In the genomic region with DNA sequence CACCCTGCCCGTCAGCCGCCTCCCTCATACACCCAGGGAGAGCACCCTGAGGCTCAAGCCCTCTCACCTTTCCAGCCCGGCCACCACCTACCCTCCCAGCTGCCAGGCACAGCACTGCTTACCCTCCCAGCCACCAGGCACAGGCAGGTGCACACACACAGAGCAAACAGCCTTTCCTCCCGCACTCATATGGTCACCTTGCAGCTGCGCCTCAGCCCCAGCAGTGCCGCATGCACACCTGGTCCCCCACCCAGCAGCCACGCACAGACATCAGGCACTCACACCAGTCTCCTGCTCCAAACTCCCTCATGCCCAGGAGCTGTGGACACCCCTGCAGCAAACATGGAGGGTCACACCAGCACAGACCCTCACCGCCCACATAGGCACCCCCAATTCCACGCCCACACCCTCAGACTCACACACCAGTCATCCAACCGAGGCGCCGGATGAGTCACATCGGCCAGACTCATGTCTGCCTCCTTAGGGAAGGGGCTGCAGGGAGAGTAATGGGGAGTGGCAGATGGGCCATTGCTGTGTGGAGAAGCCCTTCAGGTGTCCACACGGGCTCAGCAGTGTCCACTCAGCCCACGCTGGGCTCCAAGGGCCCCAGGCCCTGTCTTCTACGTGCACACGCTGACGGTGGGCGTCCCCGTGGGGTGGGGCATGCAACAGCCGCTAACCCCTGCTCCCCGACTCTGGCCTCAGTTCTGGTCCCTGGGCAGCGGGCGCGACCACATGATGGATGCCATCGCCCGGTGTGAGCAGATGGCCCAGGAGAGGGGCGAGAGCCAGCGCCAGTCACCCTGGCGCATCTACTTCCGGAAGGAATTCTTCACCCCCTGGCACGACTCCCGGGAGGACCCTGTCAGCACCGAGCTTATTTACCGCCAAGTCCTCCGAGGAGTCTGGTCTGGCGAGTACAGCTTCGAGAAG, we compare ENCODE assay signal across 15 cellular contexts. TPM values are rescaled to one million over a fixed set of nuclear protein-coding genes. Genes with fewer than 3 reads are reported as not detected.
DNase-seq lines count a peak whose midpoint lies in the region; ATAC-seq, FAIRE-seq and TF ChIP-seq lines count a peak whose summit lies in the region.
"Had no signal": no experiment of that assay in that cellular context is flagged by ENCODE, and none has a peak within 500 bp of the region (broad histone marks: within the 10 kb centered on the region; RNA-seq: fewer than 3 reads in every experiment).

No MANE protein-coding gene starts in this region.

- no peak for TF ChIP-seq RAD21 in HepG2 (CRISPR knock-in tag; IDR thresholded peaks at IDR 0.05)

- H3K36me3 ChIP-seq in right lobe of liver (no peaks in the 10 kb centered on the region), HepG2 (replicated peaks in 1 of 2; ENCODE audit: control insufficient read depth in 1 of 2, insufficient read depth in 2 of 2, low read length in 2 of 2) (no peaks in the 10 kb centered on the region)

- H4K20me1 ChIP-seq in HepG2 (ENCODE audit: insufficient read depth, low read length) = no peaks in the 10 kb centered on the region

- H3K9me3 ChIP-seq in right lobe of liver (no peaks in the 10 kb centered on the region), HepG2 (ENCODE audit: low read length) (no peaks in the 10 kb centered on the region)

- FAIRE-seq in HepG2 (lab: Jason Lieb, UNC) = no peak

- BruUV-seq in HepG2 (replicated peaks; lab: Mats Ljungman, UMichigan) = no TSS peak

- no peaks in the 10 kb centered on the region for H3K27me3 ChIP-seq in right lobe of liver
- H3K27me3 ChIP-seq in HepG2 (ENCODE audit: control insufficient read depth in 1 of 2, insufficient read depth in 2 of 2, low read length in 2 of 2) = peaks cover 31 to 87% of the 10 kb centered on the region in 2 experiments

- peaks cover 3% of the 10 kb centered on the region for H3K36me3 Mint-ChIP-seq in glutamatergic neuron (ENCODE audit: unreplicated experiment)
- H3K36me3 Mint-ChIP-seq: immature natural killer cell had no signal

- H3K9ac ChIP-seq in HepG2 (ENCODE audit: insufficient read depth, low read depth, low read length) = no peak overlapping the region

- H2AFZ ChIP-seq in HepG2 (ENCODE audit: low read length) = no peak overlapping the region

- H3K9me3 Mint-ChIP-seq in glutamatergic neuron (ENCODE audit: unreplicated experiment) = peaks cover 3% of the 10 kb centered on the region
- H3K9me3 Mint-ChIP-seq: activated T-helper 2 cell treated with anti-CD3 and anti-CD28 coated beads, Interferon-gamma antibody, Interleukin-2, Interleukin-4, amounts not matched to agents 10 μg/mL and 5 μg/mL and 100 μg/mL, durations not matched to agents 14 hours and 24 hours and 36 hours; CD4-positive, alpha-beta T cell; effector memory CD8-positive, alpha-beta T cell; immature natural killer cell had no signal

- CTCF ChIA-PET in HepG2 (lab: Yijun Ruan, JAX; ENCODE audit: low intra/inter-chr PET ratio, low total read pairs) = no interaction called here
- CTCF ChIA-PET in RWPE1 (lab: Yijun Ruan, JAX) = interaction anchor here (0.6 kb wide), 1 partner anchor 150 kb away, joined by 3 read pairs; no protein-coding TSS in a partner anchor

- H3K4me1 ChIP-seq in right lobe of liver (no peaks in the 10 kb centered on the region), HepG2 (ENCODE audit: insufficient read depth, low read length) (no peaks in the 10 kb centered on the region)

- intact Hi-C loops in right lobe of liver (cut with DNase I) (no loop called here), HepG2 (cut with micrococcal nuclease; ENCODE audit: unreplicated experiment) (no loop called here)

- ATAC-seq in right lobe of liver (no peak), HepG2 (no peak), GM21529 (IDR thresholded peaks at IDR 0.05; ENCODE audit: unreplicated experiment) (no peak)
- ATAC-seq: effector memory CD8-positive, alpha-beta T cell had no signal

- H3K27ac Mint-ChIP-seq in glutamatergic neuron (ENCODE audit: unreplicated experiment) = no peak overlapping the region
- H3K27ac Mint-ChIP-seq: activated T-helper 2 cell treated with anti-CD3 and anti-CD28 coated beads, Interferon-gamma antibody, Interleukin-2, Interleukin-4, amounts not matched to agents 10 μg/mL and 5 μg/mL and 100 μg/mL, durations not matched to agents 14 hours and 24 hours and 36 hours; CD4-positive, alpha-beta T cell; effector memory CD8-positive, alpha-beta T cell had no signal

- no peak overlapping the region for H3K4me3 Mint-ChIP-seq in glutamatergic neuron (ENCODE audit: unreplicated experiment)
- H3K4me3 Mint-ChIP-seq: CD4-positive, alpha-beta T cell; effector memory CD8-positive, alpha-beta T cell; immature natural killer cell had no signal

- H3K4me3 ChIP-seq in right lobe of liver (no peak overlapping the region), HepG2 (replicated peaks in 1 of 3; ENCODE audit: insufficient read depth in 1 of 3, low read depth in 2 of 3, low read length in 3 of 3) (no peak overlapping the region)

- peak in 2 of 3 donors; percentile 43 to 55 for DNase-seq in right lobe of liver
- no peak for DNase-seq in HepG2 (ENCODE audit: low spot score)
- peak; percentile 68 for DNase-seq in RWPE1 (ENCODE audit: low spot score)
- DNase-seq in glutamatergic neuron = peak; percentile 11
- no peak for DNase-seq in SK-N-DZ (ENCODE audit: low spot score)
- DNase-seq in Kasumi-1 (lab: John Stamatoyannopoulos, UW) = no peak
- no peak for DNase-seq in DMS153 (lab: John Stamatoyannopoulos, UW)
- DNase-seq: effector memory CD8-positive, alpha-beta T cell; immature natural killer cell; nucleus accumbens; T-helper 2 cell had no signal

- no CpG with 5 or more reads among the region's 38 CpGs for WGBS in right lobe of liver (ENCODE audit: insufficient coverage, low coverage, low lambda C conversion rate, missing lambda C conversion rate)
- 46% methylated on average over 37 of the region's 38 CpGs for WGBS in HepG2 (ENCODE audit: low lambda C conversion rate)

- peaks cover 10% of the 10 kb centered on the region for H3K4me1 Mint-ChIP-seq in glutamatergic neuron (ENCODE audit: low read depth, unreplicated experiment)
- H3K4me1 Mint-ChIP-seq: immature natural killer cell had no signal

- in situ Hi-C loops in HepG2 (cut with HindIII; ENCODE audit: extremely low pct_ligation_motif_present, low pct_unique_long_range_greater_than_20kb) = no loop called here

- H3K4me2 ChIP-seq in HepG2 (ENCODE audit: low read depth, low read length) = no peak overlapping the region

- no peak for TF ChIP-seq CTCF in right lobe of liver (IDR thresholded peaks at IDR 0.05)
- TF ChIP-seq CTCF in HepG2 (CRISPR knock-in tag; IDR thresholded peaks at IDR 0.05) = no peak
- TF ChIP-seq CTCF in RWPE1 (conservative IDR thresholded peaks at IDR 0.05; ENCODE audit: low read depth) = no peak
- TF ChIP-seq CTCF in glutamatergic neuron (IDR thresholded peaks at IDR 0.05; ENCODE audit: partially characterized antibody, unreplicated experiment) = no peak

- H3K27ac ChIP-seq in right lobe of liver = no peak overlapping the region
- H3K27ac ChIP-seq in HepG2 (ENCODE audit: extremely low read length, insufficient read depth, low read length) = no peak overlapping the region
- no peak overlapping the region for H3K27ac ChIP-seq in RWPE1

- POLR2A ChIA-PET in HepG2 (lab: Yijun Ruan, JAX) (no interaction called here), RWPE1 (lab: Yijun Ruan, JAX; ENCODE audit: low non-redundant PET) (no interaction called here)

- no peak for TF ChIP-seq POLR2A in right lobe of liver (IDR thresholded peaks at IDR 0.05)
- no peak for TF ChIP-seq POLR2A in HepG2 (IDR thresholded peaks at IDR 0.05; ENCODE audit: insufficient read depth in 1 of 2, low read depth in 2 of 2, low read length in 2 of 2)

- peaks cover 5% of the 10 kb centered on the region for H3K27me3 Mint-ChIP-seq in glutamatergic neuron (ENCODE audit: unreplicated experiment)
- H3K27me3 Mint-ChIP-seq: CD4-positive, alpha-beta T cell had no signal

- no peak for TF ChIP-seq EP300 in HepG2 (IDR thresholded peaks at IDR 0.05; ENCODE audit: low read depth in 2 of 2, low read length in 2 of 2)
- no peak for TF ChIP-seq EP300 in HepG2 (CRISPR knock-in tag; IDR thresholded peaks at IDR 0.05; ENCODE audit: borderline replicate concordance)

- H3K79me2 ChIP-seq in HepG2 (ENCODE audit: insufficient read depth, low read length) = no peaks in the 10 kb centered on the region

RNA-seq across cellular contexts. Expression of gene GPR17, which starts 22.3 kb away (rescaled TPM):
- not detected for total RNA-seq in right lobe of liver
- not detected in 2 replicates for total RNA-seq in HepG2 (2016; rRNA removed; fragmentation: Illumina TruSeq; extraction: Trizol)
- total RNA-seq in HepG2 (2016; cell fraction: cytosol; rRNA removed; fragmentation: Illumina TruSeq; extraction: Trizol; ENCODE audit: low read depth) = not detected in 2 replicates
- not detected in 2 replicates for total RNA-seq in HepG2 (2016; cell fraction: insoluble cytoplasmic fraction; rRNA removed; fragmentation: Illumina TruSeq; extraction: Trizol)
- not detected in 2 replicates for total RNA-seq in HepG2 (2016; cell fraction: membrane; rRNA removed; fragmentation: Illumina TruSeq; extraction: Trizol)
- total RNA-seq in HepG2 (2016; cell fraction: nucleus; rRNA removed; fragmentation: Illumina TruSeq; extraction: Trizol) = not detected in 2 replicates
- not detected in 2 replicates for polyA plus RNA-seq in HepG2 (2011; rRNA removed)
- polyA plus RNA-seq in HepG2 (2011; cell fraction: cytosol; rRNA removed) = not detected in 2 replicates
- polyA plus RNA-seq in HepG2 (2011; cell fraction: nucleus; rRNA removed) = not detected in 2 replicates
- not detected in 2 replicates for polyA plus RNA-seq in HepG2 (2012)
- not detected in 2 replicates for polyA plus RNA-seq in HepG2 (2016; cell fraction: cytosol; fragmentation: Illumina TruSeq; extraction: Trizol; ENCODE audit: low read depth)
- not detected in 2 replicates for polyA plus RNA-seq in HepG2 (2016; cell fraction: insoluble cytoplasmic fraction; fragmentation: Illumina TruSeq; extraction: Trizol; ENCODE audit: low read depth)
- polyA plus RNA-seq in HepG2 (2016; cell fraction: membrane; fragmentation: Illumina TruSeq; extraction: Trizol; ENCODE audit: low read depth) = not detected in 2 replicates
- polyA plus RNA-seq in HepG2 (2016; cell fraction: nucleus; fragmentation: Illumina TruSeq; extraction: Trizol; ENCODE audit: insufficient read depth, low read depth) = not detected in 2 replicates
- 0.08 TPM in 1 of 2 replicates, not detected in the other for polyA minus RNA-seq in HepG2 (2011; rRNA and poly(A)+ RNA removed; ENCODE audit: low replicate concordance)
- not detected in 2 replicates for polyA minus RNA-seq in HepG2 (2011; cell fraction: cytosol; rRNA and poly(A)+ RNA removed)
- not detected in 2 replicates for polyA minus RNA-seq in HepG2 (2011; cell fraction: nucleus; rRNA and poly(A)+ RNA removed)
- not detected for total RNA-seq in glutamatergic neuron (ENCODE audit: unreplicated experiment)
- not detected in 2 replicates for polyA plus RNA-seq in SK-N-DZ (2014; cell fraction: cytosol; rRNA removed)
- polyA plus RNA-seq in SK-N-DZ (2014; cell fraction: nucleus; rRNA removed) = not detected in 2 replicates
- total RNA-seq: activated T-helper 2 cell treated with anti-CD3 and anti-CD28 coated beads, Interferon-gamma antibody, Interleukin-2, Interleukin-4, amounts not matched to agents 10 μg/mL and 5 μg/mL and 100 μg/mL, durations not matched to agents 14 hours and 24 hours and 36 hours; CD4-positive, alpha-beta T cell; NCI-H460 had no signal
- polyA plus RNA-seq: immature natural killer cell had no signal

RNA-seq across cellular contexts. Expression of gene LIMS2, which starts 51.7 kb away (rescaled TPM):
- total RNA-seq in right lobe of liver (10 to 100 TPM in 5 of 6 experiments, 1 to 10 TPM in 1; 6.6 to 37.7 (median 19.5) TPM), HepG2 (2016; rRNA removed; fragmentation: Illumina TruSeq; extraction: Trizol) (0.90 and 1.0 TPM in 2 replicates), glutamatergic neuron (ENCODE audit: unreplicated experiment) (0.29 TPM)
- total RNA-seq in HepG2 (2016; cell fraction: cytosol; rRNA removed; fragmentation: Illumina TruSeq; extraction: Trizol; ENCODE audit: low read depth) = 1.9 and 3.6 TPM in 2 replicates
- 0.85 and 1.2 TPM in 2 replicates for total RNA-seq in HepG2 (2016; cell fraction: insoluble cytoplasmic fraction; rRNA removed; fragmentation: Illumina TruSeq; extraction: Trizol)
- total RNA-seq in HepG2 (2016; cell fraction: membrane; rRNA removed; fragmentation: Illumina TruSeq; extraction: Trizol) = 2.6 and 3.9 TPM in 2 replicates
- 0.56 and 0.81 TPM in 2 replicates for total RNA-seq in HepG2 (2016; cell fraction: nucleus; rRNA removed; fragmentation: Illumina TruSeq; extraction: Trizol)
- polyA plus RNA-seq in HepG2 (2011; rRNA removed) = 1.9 and 2.0 TPM in 2 replicates
- polyA plus RNA-seq in HepG2 (2011; cell fraction: cytosol; rRNA removed) = 2.1 and 3.1 TPM in 2 replicates
- 2.0 and 2.2 TPM in 2 replicates for polyA plus RNA-seq in HepG2 (2011; cell fraction: nucleus; rRNA removed)
- polyA plus RNA-seq in HepG2 (2012) = 2.1 and 3.9 TPM in 2 replicates
- polyA plus RNA-seq in HepG2 (2016; cell fraction: cytosol; fragmentation: Illumina TruSeq; extraction: Trizol; ENCODE audit: low read depth) = 8.9 and 10.7 TPM in 2 replicates
- 2.4 and 3.4 TPM in 2 replicates for polyA plus RNA-seq in HepG2 (2016; cell fraction: insoluble cytoplasmic fraction; fragmentation: Illumina TruSeq; extraction: Trizol; ENCODE audit: low read depth)
- 8.6 and 9.2 TPM in 2 replicates for polyA plus RNA-seq in HepG2 (2016; cell fraction: membrane; fragmentation: Illumina TruSeq; extraction: Trizol; ENCODE audit: low read depth)
- polyA plus RNA-seq in HepG2 (2016; cell fraction: nucleus; fragmentation: Illumina TruSeq; extraction: Trizol; ENCODE audit: insufficient read depth, low read depth) = 1.5 TPM in 2 replicates
- 0.07 and 4.5 TPM in 2 replicates for polyA minus RNA-seq in HepG2 (2011; rRNA and poly(A)+ RNA removed; ENCODE audit: low replicate concordance)
- polyA minus RNA-seq in HepG2 (2011; cell fraction: cytosol; rRNA and poly(A)+ RNA removed) = 1.2 and 1.9 TPM in 2 replicates
- 1.2 and 1.6 TPM in 2 replicates for polyA minus RNA-seq in HepG2 (2011; cell fraction: nucleus; rRNA and poly(A)+ RNA removed)
- polyA plus RNA-seq in SK-N-DZ (2014; cell fraction: cytosol; rRNA removed) = 4.7 and 7.0 TPM in 2 replicates
- 1.4 and 1.9 TPM in 2 replicates for polyA plus RNA-seq in SK-N-DZ (2014; cell fraction: nucleus; rRNA removed)
- total RNA-seq: NCI-H460 had no signal

Comparison
In these comparisons a context has a peak if more than half of its experiments do, and no peak if none do; other contexts are left out.
1. DNase-seq: peak in right lobe of liver (2 of 3), RWPE1 (single experiment) and glutamatergic neuron (single experiment); none in HepG2 (single experiment), SK-N-DZ (single experiment), Kasumi-1 (0 of 2) and DMS153 (single experiment).